Comparison of ENCODE assay signal across 13 cellular contexts in the genomic region with DNA sequence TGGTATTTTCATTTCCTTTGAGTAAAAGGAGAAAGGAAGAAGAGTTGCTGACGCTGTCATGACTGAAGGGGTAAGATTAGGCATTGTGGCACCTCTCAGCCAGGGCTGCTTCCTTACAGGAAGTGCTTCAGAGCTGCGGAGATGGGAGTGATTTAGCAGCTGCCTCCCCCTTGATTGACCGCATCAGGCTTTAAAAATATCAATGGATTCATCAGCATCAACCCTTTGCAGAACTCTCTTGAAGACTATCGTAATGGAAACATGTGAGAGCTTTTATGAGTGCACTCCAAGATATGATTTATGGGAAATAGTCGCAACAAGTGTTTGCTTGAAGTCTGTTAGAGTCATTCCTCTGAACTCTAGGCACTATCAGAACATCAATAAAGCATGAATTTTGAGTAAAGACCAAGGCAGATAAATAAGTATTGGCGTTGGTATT.
DNase-seq lines count a peak whose midpoint lies in the region; ATAC-seq and TF ChIP-seq lines count a peak whose summit lies in the region.
"Had no signal": no experiment of that assay in that cellular context is flagged by ENCODE, and none has a peak within 500 bp of the region (broad histone marks: within the 10 kb centered on the region; RNA-seq: fewer than 3 reads in every experiment).

No MANE protein-coding gene starts in this region.

- no peaks in the 10 kb centered on the region for H3K9me3 Mint-ChIP-seq in T-helper 2 cell treated with Interferon-gamma antibody and Interleukin-4, amounts not matched to agents 5 μg/mL and 100 μg/mL, for 36 hours
- H3K9me3 Mint-ChIP-seq: activated T-helper 17 cell treated with anti-CD3 and anti-CD28 coated beads, Interleukin-2, amount 50 U/mL, for 72 hours; neural crest cell had no signal

- 0 out of 2 replicates have a peak overlapping the region, but pooled peaks have one; percentile 0 for H2AFZ ChIP-seq in PC-9

- H4K20me1 ChIP-seq in PC-9 (ENCODE audit: insufficient read depth) = no peaks in the 10 kb centered on the region

- H3K79me2 ChIP-seq in PC-9 (ENCODE audit: low read depth) = no peaks in the 10 kb centered on the region

- no peak overlapping the region for H3K4me3 ChIP-seq in PC-9
- H3K4me3 ChIP-seq in esophagus squamous epithelium = no peak overlapping the region
- H3K4me3 ChIP-seq: lower lobe of right lung had no signal

- no peaks in the 10 kb centered on the region for H3K9me2 ChIP-seq in PC-9 (ENCODE audit: insufficient read depth)

- H3K36me3 Mint-ChIP-seq in T-helper 2 cell treated with Interferon-gamma antibody and Interleukin-4, amounts not matched to agents 5 μg/mL and 100 μg/mL, for 36 hours (ENCODE audit: low read depth) = no peaks in the 10 kb centered on the region

- WGBS in esophagus squamous epithelium, 2 donors = 37 to 55% methylated on average over 6 of the region's 6 CpGs

- ATAC-seq in GM18868 (IDR thresholded peaks at IDR 0.05; ENCODE audit: unreplicated experiment) (peak; percentile 66), GM18867 (IDR thresholded peaks at IDR 0.05; ENCODE audit: unreplicated experiment) (no peak)
- ATAC-seq: activated T-helper 17 cell treated with anti-CD3 and anti-CD28 coated beads, Interleukin-2, amount 50 U/mL, for 72 hours had no signal

- H3K27me3 Mint-ChIP-seq in T-helper 2 cell treated with Interferon-gamma antibody and Interleukin-4, amounts not matched to agents 5 μg/mL and 100 μg/mL, for 36 hours (ENCODE audit: low read depth) = no peaks in the 10 kb centered on the region

- in situ Hi-C loops in KBM-7 (cut with MboI; ENCODE audit: low pct_unique_long_range_greater_than_20kb, low sequenced_read_pairs) = no loop called here

- TF ChIP-seq POLR2A in esophagus squamous epithelium (IDR thresholded peaks at IDR 0.05) = no peak

- BruUV-seq in PC-9 (replicated peaks; lab: Mats Ljungman, UMichigan) = no TSS peak

- POLR2A ChIA-PET in PC-9 (lab: Charles Lee; ENCODE audit: unreplicated experiment) = no interaction called here

- H3K4me2 ChIP-seq in PC-9 = no peak overlapping the region

- H3F3A ChIP-seq in PC-9 (ENCODE audit: insufficient read depth, low read depth) = no peaks in the 10 kb centered on the region

- no peak overlapping the region for H3K27ac Mint-ChIP-seq in T-helper 2 cell treated with Interferon-gamma antibody and Interleukin-4, amounts not matched to agents 5 μg/mL and 100 μg/mL, for 36 hours
- H3K27ac Mint-ChIP-seq: activated T-helper 17 cell treated with anti-CD3 and anti-CD28 coated beads, Interleukin-2, amount 50 U/mL, for 72 hours had no signal

- H3K4me3 Mint-ChIP-seq in T-helper 2 cell treated with Interferon-gamma antibody and Interleukin-4, amounts not matched to agents 5 μg/mL and 100 μg/mL, for 36 hours = no peak overlapping the region
- H3K4me3 Mint-ChIP-seq: activated T-helper 17 cell treated with anti-CD3 and anti-CD28 coated beads, Interleukin-2, amount 50 U/mL, for 72 hours; neural crest cell had no signal

- H3K27me3 ChIP-seq in PC-9 (ENCODE audit: insufficient read depth, low read depth) = no peaks in the 10 kb centered on the region
- no peaks in the 10 kb centered on the region for H3K27me3 ChIP-seq in esophagus squamous epithelium

- intact Hi-C loops in PC-9 (cut with micrococcal nuclease; ENCODE audit: unreplicated experiment) (no loop called here), esophagus squamous epithelium (cut with DNase I) (no loop called here)

- H3K36me3 ChIP-seq in PC-9 (ENCODE audit: low read depth) (no peaks in the 10 kb centered on the region), esophagus squamous epithelium (no peaks in the 10 kb centered on the region)
- H3K36me3 ChIP-seq: lower lobe of right lung had no signal

- no peaks in the 10 kb centered on the region for H3K9me3 ChIP-seq in PC-9 (ENCODE audit: insufficient read depth, low read depth)
- no peaks in the 10 kb centered on the region for H3K9me3 ChIP-seq in esophagus squamous epithelium
- H3K9me3 ChIP-seq: lower lobe of right lung had no signal

- TF ChIP-seq CTCF in PC-9 (conservative IDR thresholded peaks at IDR 0.05) (no peak), esophagus squamous epithelium (IDR thresholded peaks at IDR 0.05) (no peak)

- H3K4me1 ChIP-seq in PC-9 (replicated peaks; ENCODE audit: insufficient read depth) (no peaks in the 10 kb centered on the region), esophagus squamous epithelium (no peaks in the 10 kb centered on the region)
- H3K4me1 ChIP-seq: lower lobe of right lung had no signal

- peaks cover 2% of the 10 kb centered on the region for H3K4me1 Mint-ChIP-seq in T-helper 2 cell treated with Interferon-gamma antibody and Interleukin-4, amounts not matched to agents 5 μg/mL and 100 μg/mL, for 36 hours (ENCODE audit: low read depth)
- H3K4me1 Mint-ChIP-seq: activated T-helper 17 cell treated with anti-CD3 and anti-CD28 coated beads, Interleukin-2, amount 50 U/mL, for 72 hours had no signal

- peak; percentile 16 for DNase-seq in KBM-7
- no peak for DNase-seq in PC-9
- DNase-seq in myocyte (ENCODE audit: low read depth) = peak; percentile 37
- no peak for DNase-seq in esophagus squamous epithelium (lab: John Stamatoyannopoulos, UW)
- DNase-seq in T-helper 2 cell treated with Interferon-gamma antibody and Interleukin-4, amounts not matched to agents 5 μg/mL and 100 μg/mL, for 36 hours (ENCODE audit: low spot score) = no peak
- DNase-seq: C1 segment of cervical spinal cord, lower lobe of right lung, MV-4-11, NCI-H446 treated with DMSO at 0.1 percent for 48 hours had no signal

- CTCF ChIA-PET in PC-9 (lab: Charles Lee) = no interaction called here

- H3K27ac ChIP-seq in PC-9 (no peak overlapping the region), esophagus squamous epithelium (no peak overlapping the region)
- H3K27ac ChIP-seq: lower lobe of right lung had no signal

Comparison
In these comparisons a context has a peak if more than half of its experiments do, and no peak if none do; other contexts are left out.
1. DNase-seq: peak in KBM-7 (single experiment) and myocyte (single experiment); none in PC-9 (0 of 2), esophagus squamous epithelium (single experiment) and T-helper 2 cell treated with Interferon-gamma antibody and Interleukin-4, amounts not matched to agents 5 μg/mL and 100 μg/mL, for 36 hours (single experiment).